ENCODE assay signal across 24 cellular contexts in the genomic region with DNA sequence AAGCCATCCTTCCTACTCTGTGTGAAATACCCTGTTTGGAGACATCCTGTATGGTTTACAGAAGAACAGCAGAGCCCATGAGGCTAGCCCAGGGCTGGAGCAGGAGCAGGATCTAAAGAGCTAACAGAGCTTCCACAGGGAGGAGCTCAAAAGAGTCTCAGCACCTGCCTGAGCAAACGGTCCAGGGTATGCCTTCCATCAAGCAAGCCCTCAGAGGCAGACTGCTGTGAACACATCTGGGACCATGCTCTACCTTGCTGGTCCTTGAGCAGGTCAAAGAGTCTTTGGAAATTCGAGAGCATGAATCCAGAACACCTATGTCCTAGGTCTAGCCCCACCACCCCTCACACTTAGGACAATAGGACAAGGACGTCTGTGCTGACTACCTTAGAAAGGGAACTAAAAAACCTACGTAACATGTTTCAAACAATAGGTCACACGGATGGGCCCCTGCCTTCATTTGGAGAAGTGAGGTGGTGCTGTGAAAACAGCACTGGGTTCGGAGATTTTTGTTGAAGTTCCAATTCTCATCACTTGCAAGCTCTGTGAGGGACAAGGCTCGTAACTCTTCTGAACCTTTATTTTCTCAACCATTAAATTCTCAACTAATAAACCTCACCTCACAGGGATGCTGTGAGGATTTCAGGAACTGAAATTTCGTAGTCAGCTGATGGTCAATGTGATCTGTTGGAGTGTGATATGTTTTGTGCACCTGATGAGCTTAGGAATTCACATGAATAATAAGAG.
A peak's percentile ranks its signal among the peaks of the same experiment; 100 is the strongest.
DNase-seq lines count a peak whose midpoint lies in the region; ATAC-seq and TF ChIP-seq lines count a peak whose summit lies in the region.
"Had no signal": no experiment of that assay in that cellular context is flagged by ENCODE, and none has a peak within 500 bp of the region (broad histone marks: within the 10 kb centered on the region; RNA-seq: fewer than 3 reads in every experiment).

No MANE protein-coding gene starts in this region.

- H3K4me1 Mint-ChIP-seq in osteocyte (ENCODE audit: unreplicated experiment) = no peaks in the 10 kb centered on the region
- no peaks in the 10 kb centered on the region for H3K4me1 Mint-ChIP-seq in activated T-cell treated with anti-CD3 and anti-CD28 coated beads, Interleukin-2, amount 50 U/mL, for 72 hours (ENCODE audit: low read depth)

- H3K27me3 Mint-ChIP-seq in osteocyte (ENCODE audit: unreplicated experiment) = peaks cover 36% of the 10 kb centered on the region
- H3K27me3 Mint-ChIP-seq in activated T-cell treated with anti-CD3 and anti-CD28 coated beads, Interleukin-2, amount 50 U/mL, for 72 hours (ENCODE audit: low read depth) = peaks cover 24% of the 10 kb centered on the region

- H3K27ac Mint-ChIP-seq in osteocyte (ENCODE audit: unreplicated experiment) = no peak overlapping the region
- H3K27ac Mint-ChIP-seq in activated T-cell treated with anti-CD3 and anti-CD28 coated beads, Interleukin-2, amount 50 U/mL, for 72 hours = no peak overlapping the region
- H3K27ac Mint-ChIP-seq: CD8-positive, alpha-beta T cell had no signal

- DNase-seq in NOMO-1 treated with DMSO at 0.1 percent for 48 hours (lab: John Stamatoyannopoulos, UW; ENCODE audit: unreplicated experiment) (peak; percentile 37), NOMO-1 treated with dmso at 0.1 percent for 144 hours (lab: John Stamatoyannopoulos, UW; ENCODE audit: unreplicated experiment) (no peak), ecto neural progenitor cell (ENCODE audit: low spot score) (peak; percentile 33), osteocyte (ENCODE audit: extremely low spot score, unreplicated experiment) (peak; percentile 34)
- no peak for DNase-seq in stimulated activated CD4-positive, alpha-beta T cell treated with anti-CD3 and anti-CD28 coated beads, Interleukin-12 subunit alpha, Interleukin-12 subunit beta, amount 100 ng/mL, for 4 hours
- DNase-seq in activated T-cell treated with anti-CD3 and anti-CD28 coated beads, Interleukin-2, amount 50 U/mL, for 72 hours = no peak
- DNase-seq: ACHN; C1 segment of cervical spinal cord; Calu3; CD8-positive, alpha-beta T cell; DMS153; H7; Karpas-422; NCI-H1694; NCI-H2081; NCI-H2171; NCI-H345; NCI-H524; NCI-H774; NK-92 treated with Interleukin-12 subunit alpha and Interleukin-12 subunit beta, amount 100 ng/mL, for 24 hours; PC-3; Right ventricle myocardium superior had no signal

- ATAC-seq in GM18517 (IDR thresholded peaks at IDR 0.05; ENCODE audit: unreplicated experiment) (no peak), esophagus mucosa (no peak)
- ATAC-seq in activated T-cell treated with anti-CD3 and anti-CD28 coated beads, Interleukin-2, amount 50 U/mL, for 72 hours (replicated peaks in 1 of 2) = no peak
- ATAC-seq: CD8-positive, alpha-beta T cell; PC-3 had no signal

- no peak overlapping the region for H3K4me3 Mint-ChIP-seq in osteocyte (ENCODE audit: unreplicated experiment)
- no peak overlapping the region for H3K4me3 Mint-ChIP-seq in activated T-cell treated with anti-CD3 and anti-CD28 coated beads, Interleukin-2, amount 50 U/mL, for 72 hours
- H3K4me3 Mint-ChIP-seq: CD8-positive, alpha-beta T cell had no signal

- no peak for TF ChIP-seq CTCF in osteocyte (IDR thresholded peaks at IDR 0.05)

- H3K36me3 Mint-ChIP-seq in osteocyte (ENCODE audit: unreplicated experiment) = no peaks in the 10 kb centered on the region
- H3K36me3 Mint-ChIP-seq in activated T-cell treated with anti-CD3 and anti-CD28 coated beads, Interleukin-2, amount 50 U/mL, for 72 hours (ENCODE audit: insufficient read depth in 2 of 2) = no peaks in the 10 kb centered on the region
- H3K36me3 Mint-ChIP-seq: CD8-positive, alpha-beta T cell had no signal

- peaks cover 7% of the 10 kb centered on the region for H3K9me3 Mint-ChIP-seq in osteocyte (ENCODE audit: unreplicated experiment)
- peaks cover 0 to 2% of the 10 kb centered on the region in 2 donors for H3K9me3 Mint-ChIP-seq in activated T-cell treated with anti-CD3 and anti-CD28 coated beads, Interleukin-2, amount 50 U/mL, for 72 hours

Comparison
In these comparisons a context has a peak if more than half of its experiments do, and no peak if none do; other contexts are left out.
1. DNase-seq: peak in NOMO-1 treated with DMSO at 0.1 percent for 48 hours (single experiment), ecto neural progenitor cell (single experiment) and osteocyte (single experiment); none in NOMO-1 treated with dmso at 0.1 percent for 144 hours (single experiment), stimulated activated CD4-positive, alpha-beta T cell treated with anti-CD3 and anti-CD28 coated beads, Interleukin-12 subunit alpha, Interleukin-12 subunit beta, amount 100 ng/mL, for 4 hours (single experiment) and activated T-cell treated with anti-CD3 and anti-CD28 coated beads, Interleukin-2, amount 50 U/mL, for 72 hours (0 of 2).